8 cellular contexts compared by ENCODE assay signal in genomic region chr2:24845691-24846090, GRCh38.
"Had no signal": no experiment of that assay in that cellular context is flagged by ENCODE, and none has a peak within 500 bp of the region (broad histone marks: within the 10 kb centered on the region; RNA-seq: fewer than 3 reads in every experiment).

No MANE protein-coding gene starts in this region.

- H3K27ac Mint-ChIP-seq: GM23338 had no signal

- ATAC-seq: GM23338, K562 had no signal

- H3K4me3 Mint-ChIP-seq: GM23338, H9 had no signal

- H3K4me3 ChIP-seq: GM23338, K562 had no signal

- DNase-seq: H9, HCEC 1CT, IMR-90 had no signal

- FAIRE-seq: H1, H54, HTR-8/SVneo, K562 had no signal
